ENCODE assay signal across 15 cellular contexts in genomic region chr2:43541165-43541564, GRCh38. TPM values are rescaled to one million over a fixed set of nuclear protein-coding genes. Genes with fewer than 3 reads are reported as not detected.
DNase-seq lines count a peak whose midpoint lies in the region; ATAC-seq and TF ChIP-seq lines count a peak whose summit lies in the region.
"Had no signal": no experiment of that assay in that cellular context is flagged by ENCODE, and none has a peak within 500 bp of the region (broad histone marks: within the 10 kb centered on the region; RNA-seq: fewer than 3 reads in every experiment).

No MANE protein-coding gene starts in this region.

- H4K20me1 ChIP-seq in PC-3 (ENCODE audit: low read length): no peaks in the 10 kb centered on the region

- H2AFZ ChIP-seq in PC-3 (ENCODE audit: low read length): no peak overlapping the region

- H3F3A ChIP-seq in PC-3 (ENCODE audit: low read length, unreplicated experiment): no peaks in the 10 kb centered on the region

- no peak overlapping the region for H3K9ac ChIP-seq in PC-3 (ENCODE audit: low read length)

- peaks cover 43% of the 10 kb centered on the region for H3K36me3 Mint-ChIP-seq in stimulated activated effector memory CD8-positive, alpha-beta T cell treated with anti-CD3 and anti-CD28 coated beads, Interleukin-12 subunit alpha, Interleukin-12 subunit beta, amount 100 ng/mL, for 72 hours
- H3K36me3 Mint-ChIP-seq in CD4-positive, alpha-beta T cell (ENCODE audit: low read depth): peaks cover 35% of the 10 kb centered on the region

- no peaks in the 10 kb centered on the region for H3K9me3 Mint-ChIP-seq in stimulated activated effector memory CD8-positive, alpha-beta T cell treated with anti-CD3 and anti-CD28 coated beads, Interleukin-12 subunit alpha, Interleukin-12 subunit beta, amount 100 ng/mL, for 72 hours
- no peaks in the 10 kb centered on the region for H3K9me3 Mint-ChIP-seq in CD4-positive, alpha-beta T cell
- H3K9me3 Mint-ChIP-seq: naive thymus-derived CD4-positive, alpha-beta T cell; stimulated activated memory B cell treated with anti-CD40 and anti-IgM and Interleukin-4, amounts not matched to agents 10 μg/mL and 1 μg/mL and 100 μg/mL, for 72 hours had no signal

- CTCF ChIA-PET in PC-3 (lab: Charles Lee): interaction anchor here (0.7 to 1.0 kb wide), 2 partner anchors 50 to 64 kb away, joined by 5 read pairs; no protein-coding TSS in a partner anchor
- CTCF ChIA-PET in CD4-positive, alpha-beta T cell (lab: Charles Lee): interaction anchor here (1.4 kb wide), 1 partner anchor 593 kb away, joined by 5 read pairs; no protein-coding TSS in a partner anchor

- DNase-seq in HFF-Myc (ENCODE audit: extremely low read depth, low read depth) (peak; percentile 39), PC-3 (peak; percentile 48), esophagus muscularis mucosa (ENCODE audit: extremely low spot score) (no peak), AG08396 (ENCODE audit: low spot score) (no peak)
- DNase-seq in stimulated activated effector memory CD8-positive, alpha-beta T cell treated with anti-CD3 and anti-CD28 coated beads, Interleukin-12 subunit alpha, Interleukin-12 subunit beta, amount 100 ng/mL, for 72 hours (ENCODE audit: low spot score in 2 of 2): no peak
- DNase-seq in CD4-positive, alpha-beta T cell: no peak
- DNase-seq: COR-L47; dermis blood vessel endothelial cell; H7; MG63; naive thymus-derived CD4-positive, alpha-beta T cell; stimulated activated CD4-positive, alpha-beta T cell treated with anti-CD3 and anti-CD28 coated beads, Interleukin-4, amount 100 ng/mL, for 24 hours; WERI-Rb-1 had no signal

- H3K27me3 Mint-ChIP-seq in CD4-positive, alpha-beta T cell: no peaks in the 10 kb centered on the region
- H3K27me3 Mint-ChIP-seq: naive thymus-derived CD4-positive, alpha-beta T cell; stimulated activated memory B cell treated with anti-CD40 and anti-IgM and Interleukin-4, amounts not matched to agents 10 μg/mL and 1 μg/mL and 100 μg/mL, for 72 hours had no signal

- H3K27me3 ChIP-seq in PC-3 (ENCODE audit: low read length) (no peaks in the 10 kb centered on the region), esophagus muscularis mucosa (no peaks in the 10 kb centered on the region)
- no peaks in the 10 kb centered on the region for H3K27me3 ChIP-seq in CD4-positive, alpha-beta T cell (ENCODE audit: control insufficient read depth, insufficient read depth, low read length)
- H3K27me3 ChIP-seq: MG63 had no signal

- intact Hi-C loops in PC-3 (cut with micrococcal nuclease): loop anchor here (10.0 kb wide), 1 partner anchor 406 kb away; no protein-coding TSS in a partner anchor
- intact Hi-C loops in esophagus muscularis mucosa (cut with DNase I): loop anchor here (5.0 to 10.0 kb wide), 3 partner anchors 566 to 714 kb away; no protein-coding TSS in a partner anchor
- intact Hi-C loops in CD4-positive, alpha-beta T cell (cut with DNase I, micrococcal nuclease): loop anchor here (2.0 to 5.0 kb wide), 3 partner anchors 414 to 680 kb away; no protein-coding TSS in a partner anchor

- no peak overlapping the region for H3K4me3 ChIP-seq in HFF-Myc (replicated peaks; ENCODE audit: low read depth, low read length)
- H3K4me3 ChIP-seq in PC-3 (ENCODE audit: low read length): no peak overlapping the region
- no peak overlapping the region for H3K4me3 ChIP-seq in esophagus muscularis mucosa
- H3K4me3 ChIP-seq: MG63 had no signal

- H3K79me2 ChIP-seq in PC-3 (ENCODE audit: low read length): no peaks in the 10 kb centered on the region

- POLR2A ChIA-PET in PC-3 (lab: Charles Lee; ENCODE audit: unreplicated experiment): interaction anchor here (0.6 to 0.7 kb wide), 2 partner anchors 34 to 62 kb away, joined by 3 to 6 read pairs; no protein-coding TSS in a partner anchor
- POLR2A ChIA-PET in CD4-positive, alpha-beta T cell (lab: Charles Lee): no interaction called here

- H3K27ac ChIP-seq in PC-3 (ENCODE audit: low read length): peak overlapping the region; percentile 48
- peak overlapping the region; percentile 51 to 63 (median 54) for H3K27ac ChIP-seq in esophagus muscularis mucosa (replicated peaks in 1 of 4)
- no peak overlapping the region for H3K27ac ChIP-seq in CD4-positive, alpha-beta T cell (ENCODE audit: low read depth, low read length)
- H3K27ac ChIP-seq: WERI-Rb-1 had no signal

- 83% methylated on average over 6 of the region's 6 CpGs for WGBS in esophagus muscularis mucosa

- BruUV-seq in PC-3 (replicated peaks; lab: Mats Ljungman, UMichigan): no TSS peak

- TF ChIP-seq EP300 in esophagus muscularis mucosa (IDR thresholded peaks at IDR 0.05): no peak

- TF ChIP-seq CTCF in HFF-Myc (IDR thresholded peaks at IDR 0.05; ENCODE audit: low read depth, low read length, missing control alignments) (no peak), PC-3 (conservative IDR thresholded peaks at IDR 0.05; ENCODE audit: low read depth, low read length) (no peak), esophagus muscularis mucosa (IDR thresholded peaks at IDR 0.05) (no peak)
- TF ChIP-seq CTCF in CD4-positive, alpha-beta T cell (IDR thresholded peaks at IDR 0.05): no peak

- H3K9me3 ChIP-seq in PC-3 (ENCODE audit: low read length): no peaks in the 10 kb centered on the region
- H3K9me3 ChIP-seq in esophagus muscularis mucosa: no peaks in the 10 kb centered on the region
- H3K9me3 ChIP-seq in CD4-positive, alpha-beta T cell (ENCODE audit: control insufficient read depth, low read length): no peaks in the 10 kb centered on the region
- H3K9me3 ChIP-seq: MG63 had no signal

- H3K27ac Mint-ChIP-seq in stimulated activated effector memory CD8-positive, alpha-beta T cell treated with anti-CD3 and anti-CD28 coated beads, Interleukin-12 subunit alpha, Interleukin-12 subunit beta, amount 100 ng/mL, for 72 hours: peak overlapping the region; percentile 37
- H3K27ac Mint-ChIP-seq in CD4-positive, alpha-beta T cell: no peak overlapping the region
- H3K27ac Mint-ChIP-seq: naive thymus-derived CD4-positive, alpha-beta T cell; stimulated activated memory B cell treated with anti-CD40 and anti-IgM and Interleukin-4, amounts not matched to agents 10 μg/mL and 1 μg/mL and 100 μg/mL, for 72 hours had no signal

- H3K4me1 ChIP-seq in PC-3 (ENCODE audit: insufficient read depth, low read length): peaks cover 25% of the 10 kb centered on the region
- peaks cover 3 to 34% (median 24%) of the 10 kb centered on the region in 4 donors for H3K4me1 ChIP-seq in esophagus muscularis mucosa

- peak; percentile 42; the same call in 1 of the 2 replicates for ATAC-seq in PC-3
- peak; percentile 82 for ATAC-seq in stimulated activated effector memory CD8-positive, alpha-beta T cell treated with anti-CD3 and anti-CD28 coated beads, Interleukin-12 subunit alpha, Interleukin-12 subunit beta, amount 100 ng/mL, for 72 hours
- ATAC-seq in GM19328 (IDR thresholded peaks at IDR 0.05; ENCODE audit: unreplicated experiment): no peak
- no peak for ATAC-seq in CD4-positive, alpha-beta T cell (ENCODE audit: poor library complexity)
- ATAC-seq: naive thymus-derived CD4-positive, alpha-beta T cell; stimulated activated memory B cell treated with anti-CD40 and anti-IgM and Interleukin-4, amounts not matched to agents 10 μg/mL and 1 μg/mL and 100 μg/mL, for 72 hours had no signal

- H3K4me3 Mint-ChIP-seq in stimulated activated effector memory CD8-positive, alpha-beta T cell treated with anti-CD3 and anti-CD28 coated beads, Interleukin-12 subunit alpha, Interleukin-12 subunit beta, amount 100 ng/mL, for 72 hours: no peak overlapping the region
- H3K4me3 Mint-ChIP-seq in CD4-positive, alpha-beta T cell: no peak overlapping the region
- H3K4me3 Mint-ChIP-seq: naive thymus-derived CD4-positive, alpha-beta T cell; stimulated activated memory B cell treated with anti-CD40 and anti-IgM and Interleukin-4, amounts not matched to agents 10 μg/mL and 1 μg/mL and 100 μg/mL, for 72 hours had no signal

- H3K4me1 Mint-ChIP-seq in stimulated activated effector memory CD8-positive, alpha-beta T cell treated with anti-CD3 and anti-CD28 coated beads, Interleukin-12 subunit alpha, Interleukin-12 subunit beta, amount 100 ng/mL, for 72 hours: no peaks in the 10 kb centered on the region
- peaks cover 23% of the 10 kb centered on the region for H3K4me1 Mint-ChIP-seq in CD4-positive, alpha-beta T cell (ENCODE audit: low read depth)

- no peaks in the 10 kb centered on the region; the same call in 1 of the 2 replicates for H3K36me3 ChIP-seq in PC-3 (ENCODE audit: low read depth, low read length)
- peaks cover 0 to 10% (median 1%) of the 10 kb centered on the region in 4 donors for H3K36me3 ChIP-seq in esophagus muscularis mucosa

- no peaks in the 10 kb centered on the region for H3K9me2 ChIP-seq in PC-3 (replicated peaks; ENCODE audit: low read length)

- no peak overlapping the region for H3K4me2 ChIP-seq in PC-3 (ENCODE audit: low read length)

- TF ChIP-seq POLR2A in esophagus muscularis mucosa (IDR thresholded peaks at IDR 0.05; ENCODE audit: low read depth): no peak

RNA-seq across cellular contexts. Expression of gene THADA, which starts 54.7 kb away (rescaled TPM):
- 33.6 and 43.1 TPM in 2 replicates for total RNA-seq in PC-3 (2014; rRNA removed)
- total RNA-seq in esophagus muscularis mucosa: 10 to 100 TPM; 17.2 to 28.7 (median 21.3) TPM
- total RNA-seq in CD4-positive, alpha-beta T cell: 10 to 100 TPM; 29.3 to 32.9 TPM

Comparison
In these comparisons a context has a peak if more than half of its experiments do, and no peak if none do; other contexts are left out.
1. DNase-seq: peak in HFF-Myc (single experiment) and PC-3 (single experiment); none in esophagus muscularis mucosa (single experiment), stimulated activated effector memory CD8-positive, alpha-beta T cell treated with anti-CD3 and anti-CD28 coated beads, Interleukin-12 subunit alpha, Interleukin-12 subunit beta, amount 100 ng/mL, for 72 hours (0 of 2), AG08396 (single experiment) and CD4-positive, alpha-beta T cell (0 of 10).
2. ATAC-seq: peak in PC-3 (single experiment) and stimulated activated effector memory CD8-positive, alpha-beta T cell treated with anti-CD3 and anti-CD28 coated beads, Interleukin-12 subunit alpha, Interleukin-12 subunit beta, amount 100 ng/mL, for 72 hours (single experiment); none in GM19328 (single experiment) and CD4-positive, alpha-beta T cell (single experiment).